Comparison of ENCODE assay signal across 16 cellular contexts in genomic region chr18:25962176-25962575, GRCh38.
"Had no signal": no experiment of that assay in that cellular context is flagged by ENCODE, and none has a peak within 500 bp of the region (broad histone marks: within the 10 kb centered on the region; RNA-seq: fewer than 3 reads in every experiment).

No MANE protein-coding gene starts in this region.

- H3K36me3 Mint-ChIP-seq: activated naive CD4-positive, alpha-beta T cell treated with anti-CD3 and anti-CD28 coated beads, Interleukin-2, amount 50 U/mL, for 24 hours; mesothelial cell of epicardium had no signal

- H3K27ac ChIP-seq: adrenal gland, psoas muscle, right lobe of liver, suprapubic skin had no signal

- H3K9me3 ChIP-seq: adrenal gland, psoas muscle, right lobe of liver, suprapubic skin had no signal

- H3K4me1 Mint-ChIP-seq: activated CD4-positive, alpha-beta memory T cell treated with anti-CD3 and anti-CD28 coated beads, Interleukin-2, amount 10 ng/mL, durations not matched to agents 7 days and 5 days; activated naive CD4-positive, alpha-beta T cell treated with anti-CD3 and anti-CD28 coated beads, Interleukin-2, amount 50 U/mL, for 24 hours had no signal

- H3K36me3 ChIP-seq: adrenal gland, right lobe of liver, suprapubic skin had no signal

- H3K9me3 Mint-ChIP-seq: activated CD4-positive, alpha-beta memory T cell treated with anti-CD3 and anti-CD28 coated beads, Interleukin-2, amount 10 ng/mL, durations not matched to agents 7 days and 5 days; activated naive CD4-positive, alpha-beta T cell treated with anti-CD3 and anti-CD28 coated beads, Interleukin-2, amount 50 U/mL, for 24 hours; activated T-cell treated with anti-CD3 and anti-CD28 coated beads, Interleukin-2, amount 50 U/mL, for 4 hours; mesothelial cell of epicardium; stimulated activated naive CD8-positive, alpha-beta T cell treated with anti-CD3 and anti-CD28 coated beads, Interleukin-15, Interleukin-2, amounts not matched to agents 100 ng/mL and 50 ng/mL, for 24 hours; WTC11 had no signal

- H3K4me3 Mint-ChIP-seq: activated CD4-positive, alpha-beta memory T cell treated with anti-CD3 and anti-CD28 coated beads, Interleukin-2, amount 10 ng/mL, durations not matched to agents 7 days and 5 days; activated naive CD4-positive, alpha-beta T cell treated with anti-CD3 and anti-CD28 coated beads, Interleukin-2, amount 50 U/mL, for 24 hours; activated T-cell treated with anti-CD3 and anti-CD28 coated beads, Interleukin-2, amount 50 U/mL, for 4 hours; mesothelial cell of epicardium; neural crest cell; stimulated activated naive CD8-positive, alpha-beta T cell treated with anti-CD3 and anti-CD28 coated beads, Interleukin-15, Interleukin-2, amounts not matched to agents 100 ng/mL and 50 ng/mL, for 24 hours; WTC11 had no signal

- H3K4me3 ChIP-seq: adrenal gland, lung, psoas muscle, right lobe of liver, suprapubic skin had no signal

- H3K4me1 ChIP-seq: psoas muscle, right lobe of liver, suprapubic skin had no signal

- H3K27ac Mint-ChIP-seq: activated CD4-positive, alpha-beta memory T cell treated with anti-CD3 and anti-CD28 coated beads, Interleukin-2, amount 10 ng/mL, durations not matched to agents 7 days and 5 days; activated naive CD4-positive, alpha-beta T cell treated with anti-CD3 and anti-CD28 coated beads, Interleukin-2, amount 50 U/mL, for 24 hours; mesothelial cell of epicardium; stimulated activated naive CD8-positive, alpha-beta T cell treated with anti-CD3 and anti-CD28 coated beads, Interleukin-15, Interleukin-2, amounts not matched to agents 100 ng/mL and 50 ng/mL, for 24 hours; WTC11 had no signal

- DNase-seq: activated CD4-positive, alpha-beta memory T cell treated with anti-CD3 and anti-CD28 coated beads, Interleukin-2, amount 10 ng/mL, durations not matched to agents 7 days and 5 days; activated CD4-positive, alpha-beta T cell treated with anti-CD3 and anti-CD28 coated beads for 4 hours; activated effector memory CD4-positive, alpha-beta T cell treated with Interleukin-2 at 50 U/mL for 16 hours; activated T-cell treated with anti-CD3 and anti-CD28 coated beads, Interleukin-2, amount 50 U/mL, for 4 hours; adrenal gland; islet precursor cell; psoas muscle; right lobe of liver; trophoblast cell had no signal

- H3K27me3 ChIP-seq: adrenal gland, right lobe of liver had no signal

- ATAC-seq: activated T-cell treated with anti-CD3 and anti-CD28 coated beads, Interleukin-2, amount 50 U/mL, for 4 hours; psoas muscle; right lobe of liver; WTC11 had no signal
